1 cellular context compared by ENCODE assay signal in genomic region chr6:106630366-106630765, GRCh38.
TF ChIP-seq lines count a peak whose summit lies in the region.

No MANE protein-coding gene starts in this region.

TF ChIP-seq in GM23338, 12 proteins besides CTCF, POLR2A, EP300 and RAD21 (continued from another document):
- TF ChIP-seq ZNF462 (CRISPR knock-in tag; IDR thresholded peaks at IDR 0.05) (no peak), EZH2 (IDR thresholded peaks at IDR 0.05; ENCODE audit: low read depth, unreplicated experiment) (no peak), EZH2phosphoT487 (IDR thresholded peaks at IDR 0.05; ENCODE audit: unreplicated experiment) (no peak)
